Comparison of ENCODE assay signal across 8 cellular contexts in genomic region chr3:124620600-124621063, GRCh38.
DNase-seq lines count a peak whose midpoint lies in the region; ATAC-seq, FAIRE-seq and TF ChIP-seq lines count a peak whose summit lies in the region.

No MANE protein-coding gene starts in this region.

- no peaks in the 10 kb centered on the region for H3K9me3 ChIP-seq in colonic mucosa
- H3K9me3 ChIP-seq in ovary, result no peaks in the 10 kb centered on the region

- TF ChIP-seq CTCF in colonic mucosa (IDR thresholded peaks at IDR 0.05), result peak; percentile 32
- TF ChIP-seq CTCF in ovary (IDR thresholded peaks at IDR 0.05), result no peak

- no peak for TF ChIP-seq EP300 in ovary (IDR thresholded peaks at IDR 0.05)

- 15 to 24% (median 18%) methylated on average over 6 of the region's 6 CpGs for WGBS in ovary, 3 donors

- FAIRE-seq in RCC 7860 (lab: Jason Lieb, UNC), result peak; percentile 79

- H3K4me1 ChIP-seq in colonic mucosa (no peaks in the 10 kb centered on the region), ovary (ENCODE audit: insufficient read depth) (peaks cover 3% of the 10 kb centered on the region)

- intact Hi-C loops in colonic mucosa (cut with DNase I) (loop anchor here (5.0 kb wide), 1 partner anchor 67 kb away; no protein-coding TSS in a partner anchor), ovary (cut with DNase I) (no loop called here)

- H3K27me3 ChIP-seq in colonic mucosa (no peaks in the 10 kb centered on the region), ovary (no peaks in the 10 kb centered on the region)

- TF ChIP-seq POLR2A in ovary (IDR thresholded peaks at IDR 0.05), result no peak

- ATAC-seq in HG02798 (IDR thresholded peaks at IDR 0.05; ENCODE audit: poor library complexity, unreplicated experiment) (peak; percentile 68), HG03457 (IDR thresholded peaks at IDR 0.05; ENCODE audit: unreplicated experiment) (no peak)

- H3K27ac ChIP-seq in colonic mucosa, result peak overlapping the region; percentile 55
- no peak overlapping the region for H3K27ac ChIP-seq in ovary

- no peaks in the 10 kb centered on the region for H3K36me3 ChIP-seq in colonic mucosa
- no peaks in the 10 kb centered on the region for H3K36me3 ChIP-seq in ovary

- DNase-seq in ELR (ENCODE audit: low read depth), result peak; percentile 33
- peak; percentile 66 for DNase-seq in RCC 7860 (ENCODE audit: low spot score)
- peak; percentile 83 for DNase-seq in colonic mucosa
- DNase-seq in ovary, result peak; percentile 23 to 43 (median 34)
- DNase-seq in NCI-H2196 treated with DMSO at 0.1 percent for 48 hours (lab: John Stamatoyannopoulos, UW; ENCODE audit: unreplicated experiment), result no peak
- no peak for DNase-seq in NCI-H2029 treated with DMSO at 0.1 percent for 48 hours (lab: John Stamatoyannopoulos, UW)

- H3K9ac ChIP-seq in colonic mucosa (ENCODE audit: low read depth in 2 of 2, low read length in 2 of 2), result peak overlapping the region in 1 of 2 donors; percentile 35

- H3K4me3 ChIP-seq in colonic mucosa (no peak overlapping the region), ovary (no peak overlapping the region)

Comparison
In these comparisons a context has a peak if more than half of its experiments do, and no peak if none do; other contexts are left out.
1. DNase-seq: peak in ELR (single experiment), RCC 7860 (single experiment), colonic mucosa (single experiment) and ovary (5 of 5); none in NCI-H2196 treated with DMSO at 0.1 percent for 48 hours (single experiment) and NCI-H2029 treated with DMSO at 0.1 percent for 48 hours (single experiment).